ENCODE assay signal across 8 cellular contexts in the genomic region with DNA sequence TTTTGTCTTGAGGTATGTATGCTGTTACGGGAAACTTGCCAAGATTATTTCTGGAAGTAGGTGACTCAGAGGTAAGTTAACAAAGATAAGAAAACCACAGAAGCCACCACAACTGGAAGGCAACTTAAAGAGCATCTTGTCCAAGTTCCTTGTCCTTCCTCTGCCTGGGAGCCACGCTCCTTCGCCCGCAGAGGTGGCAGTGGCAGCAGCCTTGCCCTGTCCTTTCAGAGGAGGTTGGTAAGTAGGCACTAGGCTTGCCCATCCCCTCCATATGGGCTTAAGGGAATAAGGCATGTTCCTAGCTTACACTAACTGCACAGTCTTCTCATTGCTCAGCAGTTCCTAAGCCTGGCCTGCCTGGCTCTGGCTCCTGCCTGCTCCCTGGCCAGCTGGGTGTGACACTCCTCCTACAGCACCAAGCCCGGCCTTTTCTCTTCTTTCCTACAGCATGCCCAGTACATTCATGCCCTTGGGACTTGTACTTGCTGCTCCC. TPM values are rescaled to one million over a fixed set of nuclear protein-coding genes. Genes with fewer than 3 reads are reported as not detected.
DNase-seq lines count a peak whose midpoint lies in the region; TF ChIP-seq lines count a peak whose summit lies in the region.

No MANE protein-coding gene starts in this region.

- H3K27ac Mint-ChIP-seq in activated T-helper 1 cell treated with anti-CD3 and anti-CD28 coated beads, Interleukin-12 subunit alpha, Interleukin-12 subunit beta, Interleukin-2, Interleukin-4 antibody, amounts not matched to agents 30 ng/mL and 10 ng/mL and 1 ng/mL, durations not matched to agents 14 hours and 24 hours and 36 hours, result no peak overlapping the region

- peaks cover 8% of the 10 kb centered on the region for H3K27me3 Mint-ChIP-seq in activated T-helper 1 cell treated with anti-CD3 and anti-CD28 coated beads, Interleukin-12 subunit alpha, Interleukin-12 subunit beta, Interleukin-2, Interleukin-4 antibody, amounts not matched to agents 30 ng/mL and 10 ng/mL and 1 ng/mL, durations not matched to agents 14 hours and 24 hours and 36 hours (ENCODE audit: insufficient read depth)

- intact Hi-C loops in activated T-helper 1 cell treated with anti-CD3 and anti-CD28 coated beads, Interleukin-12 subunit alpha, Interleukin-12 subunit beta, Interleukin-2, Interleukin-4 antibody, amounts not matched to agents 30 ng/mL and 10 ng/mL and 1 ng/mL, durations not matched to agents 14 hours and 24 hours and 36 hours (cut with micrococcal nuclease), result no loop called here

- no peaks in the 10 kb centered on the region for H3K36me3 Mint-ChIP-seq in activated T-helper 1 cell treated with anti-CD3 and anti-CD28 coated beads, Interleukin-12 subunit alpha, Interleukin-12 subunit beta, Interleukin-2, Interleukin-4 antibody, amounts not matched to agents 30 ng/mL and 10 ng/mL and 1 ng/mL, durations not matched to agents 14 hours and 24 hours and 36 hours (ENCODE audit: low read depth)

- no peaks in the 10 kb centered on the region for H3K9me3 Mint-ChIP-seq in activated T-helper 1 cell treated with anti-CD3 and anti-CD28 coated beads, Interleukin-12 subunit alpha, Interleukin-12 subunit beta, Interleukin-2, Interleukin-4 antibody, amounts not matched to agents 30 ng/mL and 10 ng/mL and 1 ng/mL, durations not matched to agents 14 hours and 24 hours and 36 hours

- peaks cover 12% of the 10 kb centered on the region for H3K4me1 Mint-ChIP-seq in activated T-helper 1 cell treated with anti-CD3 and anti-CD28 coated beads, Interleukin-12 subunit alpha, Interleukin-12 subunit beta, Interleukin-2, Interleukin-4 antibody, amounts not matched to agents 30 ng/mL and 10 ng/mL and 1 ng/mL, durations not matched to agents 14 hours and 24 hours and 36 hours (ENCODE audit: low read depth)

- no peak overlapping the region for H3K4me3 Mint-ChIP-seq in activated T-helper 1 cell treated with anti-CD3 and anti-CD28 coated beads, Interleukin-12 subunit alpha, Interleukin-12 subunit beta, Interleukin-2, Interleukin-4 antibody, amounts not matched to agents 30 ng/mL and 10 ng/mL and 1 ng/mL, durations not matched to agents 14 hours and 24 hours and 36 hours

- TF ChIP-seq POLR2A in erythroblast (IDR thresholded peaks at IDR 0.05; ENCODE audit: low read length), result no peak

- DNase-seq in GDM1 (lab: John Stamatoyannopoulos, UW) (peak; percentile 63), RKO (ENCODE audit: low spot score) (peak; percentile 85), erythroblast (lab: John Stamatoyannopoulos, UW) (peak; percentile 35 to 45), pulmonary artery endothelial cell (ENCODE audit: low read depth, low spot score) (peak; percentile 78), NCI-H1436 treated with DMSO at 0.1 percent for 48 hours (lab: John Stamatoyannopoulos, UW) (no peak), NCI-H1417 (lab: John Stamatoyannopoulos, UW) (no peak), KG1 (lab: John Stamatoyannopoulos, UW) (no peak)
- DNase-seq in activated T-helper 1 cell treated with anti-CD3 and anti-CD28 coated beads, Interleukin-12 subunit alpha, Interleukin-12 subunit beta, Interleukin-2, Interleukin-4 antibody, amounts not matched to agents 30 ng/mL and 10 ng/mL and 1 ng/mL, durations not matched to agents 14 hours and 24 hours and 36 hours (ENCODE audit: low spot score), result no peak

RNA-seq across cellular contexts. Expression of gene RAB6B, which starts 48.0 kb away (rescaled TPM):
- 0.99 and 1.2 TPM in 2 replicates for total RNA-seq in pulmonary artery endothelial cell
- total RNA-seq in activated T-helper 1 cell treated with anti-CD3 and anti-CD28 coated beads, Interleukin-12 subunit alpha, Interleukin-12 subunit beta, Interleukin-2, Interleukin-4 antibody, amounts not matched to agents 30 ng/mL and 10 ng/mL and 1 ng/mL, durations not matched to agents 14 hours and 24 hours and 36 hours, result 0.54 and 0.65 TPM in 2 replicates

Comparison
In these comparisons a context has a peak if more than half of its experiments do, and no peak if none do; other contexts are left out.
1. DNase-seq: peak in GDM1 (single experiment), RKO (single experiment), erythroblast (2 of 2) and pulmonary artery endothelial cell (single experiment); none in activated T-helper 1 cell treated with anti-CD3 and anti-CD28 coated beads, Interleukin-12 subunit alpha, Interleukin-12 subunit beta, Interleukin-2, Interleukin-4 antibody, amounts not matched to agents 30 ng/mL and 10 ng/mL and 1 ng/mL, durations not matched to agents 14 hours and 24 hours and 36 hours (single experiment), NCI-H1436 treated with DMSO at 0.1 percent for 48 hours (single experiment), NCI-H1417 (0 of 3) and KG1 (single experiment).